In the genomic region with DNA sequence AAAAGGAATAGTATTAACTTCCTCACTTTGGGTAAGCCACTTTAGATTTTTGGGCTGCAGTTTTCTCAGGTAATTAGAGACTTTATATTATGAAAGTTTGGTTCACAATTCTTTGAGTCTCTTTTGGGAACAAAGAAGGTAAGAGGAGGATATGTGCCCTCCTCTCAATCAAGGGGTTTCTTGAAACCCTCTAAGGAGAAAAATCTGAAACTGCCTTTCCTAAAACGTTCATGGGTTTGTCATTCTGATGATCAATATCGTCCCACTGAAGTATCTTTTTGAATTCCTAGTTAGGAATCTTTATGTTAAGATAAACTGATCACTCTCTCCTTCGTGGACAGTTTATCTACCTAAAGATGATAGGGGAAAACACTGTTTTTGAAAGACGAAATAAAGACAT, we compare ENCODE assay signal across 1 cellular context.
TF ChIP-seq lines count a peak whose summit lies in the region.

No MANE protein-coding gene starts in this region.

TF ChIP-seq in GM23338, 12 proteins besides CTCF, POLR2A, EP300 and RAD21 (continued from another document):
- TF ChIP-seq ZNF114 (CRISPR knock-in tag; IDR thresholded peaks at IDR 0.05) (no peak), NANOG (IDR thresholded peaks at IDR 0.05; ENCODE audit: borderline replicate concordance) (no peak), EZH2 (IDR thresholded peaks at IDR 0.05; ENCODE audit: low read depth, unreplicated experiment) (no peak), EZH2phosphoT487 (IDR thresholded peaks at IDR 0.05; ENCODE audit: unreplicated experiment) (no peak), REST (IDR thresholded peaks at IDR 0.05; ENCODE audit: unreplicated experiment) (no peak), CREB1 (CRISPR knock-in tag; IDR thresholded peaks at IDR 0.05; ENCODE audit: low read depth) (no peak), JUNB (IDR thresholded peaks at IDR 0.05; ENCODE audit: unreplicated experiment) (no peak), POLR2AphosphoS5 (IDR thresholded peaks at IDR 0.05; ENCODE audit: low read depth) (no peak), ZNF331 (CRISPR knock-in tag; IDR thresholded peaks at IDR 0.05; ENCODE audit: low read depth) (no peak), ETS1 (IDR thresholded peaks at IDR 0.05) (no peak), STAT1 (IDR thresholded peaks at IDR 0.05; ENCODE audit: unreplicated experiment) (no peak)
